8 cellular contexts compared by ENCODE assay signal in the genomic region with DNA sequence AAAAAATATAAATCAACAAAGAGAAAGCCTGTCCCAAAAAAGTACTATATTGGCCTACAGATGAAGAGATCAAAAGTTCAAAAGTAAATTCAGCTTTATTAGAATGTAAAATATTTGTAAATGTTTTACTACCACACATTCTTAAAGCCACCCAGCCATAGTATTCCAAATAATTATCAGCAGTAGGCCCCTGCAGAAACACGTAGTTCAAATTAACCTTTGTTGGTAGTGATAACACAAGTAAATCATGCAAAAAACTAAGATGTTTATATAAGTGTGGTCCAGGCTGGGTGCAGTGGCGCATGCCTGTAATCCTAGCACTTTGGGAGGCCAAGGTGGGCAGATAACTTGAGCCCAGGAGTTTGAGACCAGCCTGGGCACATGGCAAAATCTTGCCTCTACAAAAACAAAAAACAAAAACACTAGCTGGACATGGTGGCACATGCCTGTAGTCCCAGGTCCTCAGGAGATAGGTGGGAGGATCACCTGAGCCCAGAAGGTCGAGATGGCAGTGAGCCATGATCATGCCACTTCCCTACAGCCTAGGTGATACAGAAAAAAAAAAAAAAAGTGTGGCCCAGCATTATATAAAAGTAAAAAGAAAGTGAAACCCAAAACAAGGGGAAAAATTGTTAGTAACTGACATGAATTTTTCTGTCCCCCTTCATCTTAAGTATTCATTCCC. TPM values are rescaled to one million over a fixed set of nuclear protein-coding genes. Genes with fewer than 3 reads are reported as not detected.
A peak's percentile ranks its signal among the peaks of the same experiment; 100 is the strongest.
DNase-seq lines count a peak whose midpoint lies in the region; ATAC-seq and TF ChIP-seq lines count a peak whose summit lies in the region.

No MANE protein-coding gene starts in this region.

- H2BK20ac ChIP-seq in H9 (ENCODE audit: low read depth, low read length, poor library complexity, severe bottlenecking) = no peak overlapping the region

- no peak overlapping the region for H3K18ac ChIP-seq in H9 (ENCODE audit: insufficient read length, low read depth, low read length)

- H4K8ac ChIP-seq in H9 (replicated peaks; ENCODE audit: insufficient read length, low read depth, low read length) = no peak overlapping the region

- no peaks in the 10 kb centered on the region for H3K9me3 ChIP-seq in stomach
- peaks cover 12% of the 10 kb centered on the region for H3K9me3 ChIP-seq in H9 (ENCODE audit: control insufficient read depth, low read depth, low read length)

- no peak overlapping the region for H3K9ac ChIP-seq in H9 (ENCODE audit: extremely low read depth, insufficient read length, low read length)

- peaks cover 4% of the 10 kb centered on the region for H3K79me1 ChIP-seq in H9 (ENCODE audit: insufficient read depth, low read depth, low read length, poor library complexity, severe bottlenecking)

- H3K27ac Mint-ChIP-seq in activated T-cell treated with anti-CD3 and anti-CD28 coated beads, Interleukin-2, amount 50 U/mL, for 24 hours = peak overlapping the region; percentile 83
- H3K27ac Mint-ChIP-seq in immature natural killer cell (peak overlapping the region; percentile 88 to 95 (median 93)), H9 (peak overlapping the region in 1 of 3 experiments; percentile 37; a peak in 2 of 7 replicates)

- H3K27me3 Mint-ChIP-seq in activated T-cell treated with anti-CD3 and anti-CD28 coated beads, Interleukin-2, amount 50 U/mL, for 24 hours = no peaks in the 10 kb centered on the region
- H3K27me3 Mint-ChIP-seq in immature natural killer cell (ENCODE audit: low read depth in 3 of 3) = peaks cover 0 to 3% (median 0%) of the 10 kb centered on the region in 3 donors
- no peaks in the 10 kb centered on the region for H3K27me3 Mint-ChIP-seq in H9 (ENCODE audit: low read depth)

- H3K4me1 Mint-ChIP-seq in activated T-cell treated with anti-CD3 and anti-CD28 coated beads, Interleukin-2, amount 50 U/mL, for 24 hours (ENCODE audit: low read depth) = peaks cover 55% of the 10 kb centered on the region
- peaks cover 63 to 83% of the 10 kb centered on the region in 2 donors for H3K4me1 Mint-ChIP-seq in immature natural killer cell
- H3K4me1 Mint-ChIP-seq in H9 = peaks cover 17 to 21% of the 10 kb centered on the region in 2 experiments

- no peak overlapping the region for H3K23ac ChIP-seq in H9 (ENCODE audit: insufficient read length, low read depth, low read length)

- no peak overlapping the region for H2BK5ac ChIP-seq in H9 (ENCODE audit: insufficient read length, low read length)

- no peak for TF ChIP-seq EP300 in stomach (IDR thresholded peaks at IDR 0.05)

- no peak overlapping the region for H3K14ac ChIP-seq in H9 (ENCODE audit: insufficient read depth, low read length)

- peaks cover 33% of the 10 kb centered on the region for H3K36me3 Mint-ChIP-seq in activated T-cell treated with anti-CD3 and anti-CD28 coated beads, Interleukin-2, amount 50 U/mL, for 24 hours (ENCODE audit: low read depth)
- H3K36me3 Mint-ChIP-seq in immature natural killer cell = peaks cover 9 to 20% (median 18%) of the 10 kb centered on the region in 3 donors
- peaks cover 37 to 51% (median 40%) of the 10 kb centered on the region in 3 experiments for H3K36me3 Mint-ChIP-seq in H9 (ENCODE audit: insufficient read depth in 1 of 3, low read depth in 3 of 3)

- peaks cover 5 to 29% (median 28%) of the 10 kb centered on the region in 4 donors for H3K36me3 ChIP-seq in stomach

- H2AFZ ChIP-seq in H9 (ENCODE audit: low read length) = no peak overlapping the region

- intact Hi-C loops in stomach (cut with DNase I; ENCODE audit: low total_unique reads) = no loop called here

- ATAC-seq in HG03108 (IDR thresholded peaks at IDR 0.05; ENCODE audit: unreplicated experiment) = no peak

- H3K27me3 ChIP-seq in stomach (no peaks in the 10 kb centered on the region), H9 (ENCODE audit: insufficient read depth, low read length) (no peaks in the 10 kb centered on the region)

- H3K9me3 Mint-ChIP-seq in activated T-cell treated with anti-CD3 and anti-CD28 coated beads, Interleukin-2, amount 50 U/mL, for 24 hours = no peaks in the 10 kb centered on the region
- H3K9me3 Mint-ChIP-seq in immature natural killer cell (no peaks in the 10 kb centered on the region), H9 (peaks cover 18 to 23% of the 10 kb centered on the region in 2 experiments)

- no peak overlapping the region for H3K4me2 ChIP-seq in H9 (ENCODE audit: insufficient read depth, insufficient read length, low read length)

- H4K91ac ChIP-seq in H9 (ENCODE audit: insufficient read length, low read depth, low read length) = no peak overlapping the region

- H2AK5ac ChIP-seq in H9 (ENCODE audit: insufficient read length, low read length) = no peak overlapping the region

- H3K4me3 ChIP-seq in WI38 (ENCODE audit: low read depth, low read length) (0 out of 2 replicates have a peak overlapping the region, but pooled peaks have one; percentile 5), stomach (no peak overlapping the region)

- no peaks in the 10 kb centered on the region; the same call in 1 of the 2 replicates for H3K79me2 ChIP-seq in H9 (ENCODE audit: insufficient read depth, low read length)

- H2BK15ac ChIP-seq in H9 (ENCODE audit: low read depth, low read length) = no peak overlapping the region

- no peaks in the 10 kb centered on the region for H3K23me2 ChIP-seq in H9 (ENCODE audit: insufficient read length, low read depth, low read length, poor library complexity, severe bottlenecking)

- no peak overlapping the region for H2BK12ac ChIP-seq in H9 (ENCODE audit: insufficient read length, low read depth, low read length)

- no peak overlapping the region for H3T11ph ChIP-seq in H9 (ENCODE audit: low read length)

- DNase-seq in activated T-cell treated with anti-CD3 and anti-CD28 coated beads, Interleukin-2, amount 50 U/mL, for 24 hours = no peak
- DNase-seq in activated T-cell treated with anti-CD3 and anti-CD28 coated beads, Interleukin-2, amount 50 U/mL, for 48 hours = no peak
- DNase-seq in immature natural killer cell = peak; percentile 39 to 49 (median 46)
- no peak for DNase-seq in stomach
- no peak for DNase-seq in H9
- no peak for DNase-seq in NCI-H1417 (lab: John Stamatoyannopoulos, UW)

- TF ChIP-seq POLR2A in stomach (IDR thresholded peaks at IDR 0.05) = no peak

- H3K27ac ChIP-seq in stomach (peak overlapping the region; percentile 20 to 77 (median 42)), H9 (ENCODE audit: insufficient read length, low read depth, low read length) (no peak overlapping the region)

- TF ChIP-seq CTCF in WI38 (IDR thresholded peaks at IDR 0.05; ENCODE audit: low read depth, low read length) = no peak
- TF ChIP-seq CTCF in stomach (IDR thresholded peaks at IDR 0.05) = no peak
- TF ChIP-seq CTCF in H9 (conservative IDR thresholded peaks at IDR 0.05) = no peak

- no peaks in the 10 kb centered on the region for H4K20me1 ChIP-seq in H9 (ENCODE audit: control insufficient read depth, insufficient read depth, insufficient read length)

- H3K56ac ChIP-seq in H9 (ENCODE audit: insufficient read length, low read depth, low read length) = no peak overlapping the region

- H2BK120ac ChIP-seq in H9 (ENCODE audit: low read depth, low read length, poor library complexity, severe bottlenecking) = no peak overlapping the region

- H4K5ac ChIP-seq in H9 (ENCODE audit: insufficient read length, low read depth, low read length) = no peak overlapping the region

- 28 to 49% (median 35%) methylated on average over 3 of the region's 3 CpGs for WGBS in stomach, 5 donors
- no CpG with 5 or more reads among the region's 3 CpGs for WGBS in H9 (ENCODE audit: extremely low coverage, insufficient read length, low lambda C conversion rate)

- peaks cover 42 to 73% (median 52%) of the 10 kb centered on the region in 4 donors for H3K4me1 ChIP-seq in stomach
- no peaks in the 10 kb centered on the region for H3K4me1 ChIP-seq in H9 (ENCODE audit: insufficient read depth, low read length)

- H3K4me3 Mint-ChIP-seq in activated T-cell treated with anti-CD3 and anti-CD28 coated beads, Interleukin-2, amount 50 U/mL, for 24 hours = peak overlapping the region; percentile 43
- H3K4me3 Mint-ChIP-seq in immature natural killer cell (peak overlapping the region; percentile 42 to 75 (median 74)), H9 (no peak overlapping the region)

- H3K4ac ChIP-seq in H9 (ENCODE audit: low read depth, low read length) = no peak overlapping the region

RNA-seq across cellular contexts. Expression of gene SPTLC2, which starts 17.9 kb away (rescaled TPM):
- polyA plus RNA-seq in immature natural killer cell = 10 to 100 TPM; 25.2 to 35.2 (median 32.3) TPM
- total RNA-seq in stomach = 10 to 100 TPM in 4 of 5 donors, 1 to 10 TPM in 1; 9.3 to 97.5 (median 30.3) TPM
- polyA plus RNA-seq in stomach = 1 to 10 TPM; 3.4 to 7.6 (median 4.9) TPM
- total RNA-seq in H9 (2021) = 32.6 and 38.2 TPM in 2 replicates

Comparison
In these comparisons a context has a peak if more than half of its experiments do, and no peak if none do; other contexts are left out.
1. DNase-seq: peak in immature natural killer cell (3 of 3); none in activated T-cell treated with anti-CD3 and anti-CD28 coated beads, Interleukin-2, amount 50 U/mL, for 24 hours (single experiment), activated T-cell treated with anti-CD3 and anti-CD28 coated beads, Interleukin-2, amount 50 U/mL, for 48 hours (0 of 2), stomach (single experiment), H9 (single experiment) and NCI-H1417 (0 of 3).
2. H3K4me3 Mint-ChIP-seq: peak in activated T-cell treated with anti-CD3 and anti-CD28 coated beads, Interleukin-2, amount 50 U/mL, for 24 hours (single experiment) and immature natural killer cell (5 of 5); none in H9 (0 of 2).